Comparison of ENCODE assay signal across 1 cellular context in the genomic region with DNA sequence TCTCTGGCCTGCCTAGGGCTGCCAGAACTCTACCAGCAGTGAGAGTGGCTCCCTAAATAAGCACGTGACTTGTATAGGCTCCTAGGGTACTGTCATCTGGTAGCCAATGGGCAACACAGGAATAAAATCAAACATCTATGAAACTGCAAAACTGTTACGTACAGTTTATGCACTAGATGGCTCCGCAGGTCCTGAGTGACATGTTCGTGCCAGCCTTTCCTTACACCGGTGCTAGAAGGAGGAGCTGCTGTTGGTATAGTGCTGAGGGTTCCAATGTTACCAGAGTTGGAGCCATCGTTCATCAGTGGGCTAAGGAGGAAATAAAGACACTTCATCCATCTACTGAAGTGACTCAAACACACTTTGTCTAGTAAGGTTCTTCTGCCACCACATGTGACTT.
TF ChIP-seq lines count a peak whose summit lies in the region.

No MANE protein-coding gene starts in this region.

TF ChIP-seq in GM23338, 12 proteins besides CTCF, POLR2A, EP300 and RAD21 (continued from another document):
- no peak for TF ChIP-seq ZNF462 (CRISPR knock-in tag; IDR thresholded peaks at IDR 0.05)
- no peak for TF ChIP-seq STAT1 (IDR thresholded peaks at IDR 0.05; ENCODE audit: unreplicated experiment)
- TF ChIP-seq EZH2 (IDR thresholded peaks at IDR 0.05; ENCODE audit: low read depth, unreplicated experiment): no peak
- no peak for TF ChIP-seq JUNB (IDR thresholded peaks at IDR 0.05; ENCODE audit: unreplicated experiment)
- TF ChIP-seq, protein P1, sequence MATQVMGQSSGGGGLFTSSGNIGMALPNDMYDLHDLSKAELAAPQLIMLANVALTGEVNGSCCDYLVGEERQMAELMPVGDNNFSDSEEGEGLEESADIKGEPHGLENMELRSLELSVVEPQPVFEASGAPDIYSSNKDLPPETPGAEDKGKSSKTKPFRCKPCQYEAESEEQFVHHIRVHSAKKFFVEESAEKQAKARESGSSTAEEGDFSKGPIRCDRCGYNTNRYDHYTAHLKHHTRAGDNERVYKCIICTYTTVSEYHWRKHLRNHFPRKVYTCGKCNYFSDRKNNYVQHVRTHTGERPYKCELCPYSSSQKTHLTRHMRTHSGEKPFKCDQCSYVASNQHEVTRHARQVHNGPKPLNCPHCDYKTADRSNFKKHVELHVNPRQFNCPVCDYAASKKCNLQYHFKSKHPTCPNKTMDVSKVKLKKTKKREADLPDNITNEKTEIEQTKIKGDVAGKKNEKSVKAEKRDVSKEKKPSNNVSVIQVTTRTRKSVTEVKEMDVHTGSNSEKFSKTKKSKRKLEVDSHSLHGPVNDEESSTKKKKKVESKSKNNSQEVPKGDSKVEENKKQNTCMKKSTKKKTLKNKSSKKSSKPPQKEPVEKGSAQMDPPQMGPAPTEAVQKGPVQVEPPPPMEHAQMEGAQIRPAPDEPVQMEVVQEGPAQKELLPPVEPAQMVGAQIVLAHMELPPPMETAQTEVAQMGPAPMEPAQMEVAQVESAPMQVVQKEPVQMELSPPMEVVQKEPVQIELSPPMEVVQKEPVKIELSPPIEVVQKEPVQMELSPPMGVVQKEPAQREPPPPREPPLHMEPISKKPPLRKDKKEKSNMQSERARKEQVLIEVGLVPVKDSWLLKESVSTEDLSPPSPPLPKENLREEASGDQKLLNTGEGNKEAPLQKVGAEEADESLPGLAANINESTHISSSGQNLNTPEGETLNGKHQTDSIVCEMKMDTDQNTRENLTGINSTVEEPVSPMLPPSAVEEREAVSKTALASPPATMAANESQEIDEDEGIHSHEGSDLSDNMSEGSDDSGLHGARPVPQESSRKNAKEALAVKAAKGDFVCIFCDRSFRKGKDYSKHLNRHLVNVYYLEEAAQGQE (IDR thresholded peaks at IDR 0.05; ENCODE audit: unreplicated experiment): no peak
- no peak for TF ChIP-seq CREB1 (CRISPR knock-in tag; IDR thresholded peaks at IDR 0.05; ENCODE audit: low read depth)
- TF ChIP-seq, protein P2, sequence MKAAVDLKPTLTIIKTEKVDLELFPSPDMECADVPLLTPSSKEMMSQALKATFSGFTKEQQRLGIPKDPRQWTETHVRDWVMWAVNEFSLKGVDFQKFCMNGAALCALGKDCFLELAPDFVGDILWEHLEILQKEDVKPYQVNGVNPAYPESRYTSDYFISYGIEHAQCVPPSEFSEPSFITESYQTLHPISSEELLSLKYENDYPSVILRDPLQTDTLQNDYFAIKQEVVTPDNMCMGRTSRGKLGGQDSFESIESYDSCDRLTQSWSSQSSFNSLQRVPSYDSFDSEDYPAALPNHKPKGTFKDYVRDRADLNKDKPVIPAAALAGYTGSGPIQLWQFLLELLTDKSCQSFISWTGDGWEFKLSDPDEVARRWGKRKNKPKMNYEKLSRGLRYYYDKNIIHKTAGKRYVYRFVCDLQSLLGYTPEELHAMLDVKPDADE (IDR thresholded peaks at IDR 0.05): no peak
- no peak for TF ChIP-seq EZH2phosphoT487 (IDR thresholded peaks at IDR 0.05; ENCODE audit: unreplicated experiment)
- no peak for TF ChIP-seq NANOG (IDR thresholded peaks at IDR 0.05; ENCODE audit: borderline replicate concordance)
